In the genomic region with DNA sequence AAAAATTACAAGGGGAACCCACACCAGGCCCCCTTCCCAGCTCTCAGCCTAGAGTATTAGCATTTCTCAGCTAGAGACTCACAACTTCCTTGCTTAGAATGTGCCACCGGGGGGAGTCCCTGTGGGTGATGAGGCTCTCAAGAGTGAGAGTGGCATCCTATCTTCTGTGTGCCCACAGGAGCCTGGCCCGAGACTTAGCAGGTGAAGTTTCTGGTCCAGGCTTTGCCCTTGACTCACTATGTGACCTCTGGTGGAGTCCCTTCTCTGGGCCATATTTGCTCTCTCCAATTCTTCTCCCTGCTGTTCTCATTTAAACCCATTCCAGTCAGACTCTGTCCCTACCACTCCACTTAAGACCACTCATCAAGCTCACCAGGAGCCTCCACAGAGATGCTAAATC, we compare ENCODE assay signal across 21 cellular contexts.
"Had no signal": no experiment of that assay in that cellular context is flagged by ENCODE, and none has a peak within 500 bp of the region (broad histone marks: within the 10 kb centered on the region; RNA-seq: fewer than 3 reads in every experiment).

No MANE protein-coding gene starts in this region.

- H3K27me3 ChIP-seq: body of pancreas, cardiac muscle cell, spleen, upper lobe of left lung had no signal

- FAIRE-seq: endometrium, kidney had no signal

- ATAC-seq: activated CD4-positive, CD25-positive, alpha-beta regulatory T cell treated with anti-CD3 and anti-CD28 coated beads, Interleukin-2, amount 50 U/mL, for 24 hours; activated T-helper 17 cell treated with anti-CD3 and anti-CD28 coated beads, Interleukin-2, amount 50 U/mL, for 72 hours; body of pancreas; lower lobe of right lung; naive thymus-derived CD4-positive, alpha-beta T cell; T-helper 17 cell had no signal

- H3K4me3 ChIP-seq: body of pancreas, cardiac muscle cell, lower lobe of right lung, spleen, upper lobe of left lung had no signal

- DNase-seq: activated CD4-positive, alpha-beta memory T cell treated with anti-CD3 and anti-CD28 coated beads, Interleukin-2, amount 10 ng/mL, durations not matched to agents 7 days and 5 days; activated CD4-positive, alpha-beta T cell treated with anti-CD3 and anti-CD28 coated beads, Interleukin-2, amount 10 ng/mL, durations not matched to agents 24 days and 14 days; activated T-cell treated with anti-CD3 and anti-CD28 coated beads, Interleukin-2, amount 50 U/mL, for 1 hour; anterior cingulate cortex; body of pancreas; cortex of kidney; erythroblast; foreskin fibroblast; kidney; lower lobe of right lung; naive thymus-derived CD4-positive, alpha-beta T cell; spleen; stimulated activated CD4-positive, alpha-beta T cell treated with anti-CD3 and anti-CD28 coated beads, Interleukin-4, amount 100 ng/mL, for 1 hour; stimulated activated naive CD4-positive, alpha-beta T cell treated with Interleukin-2 at 50 U/mL for 16 hours; SW 1271; T-helper 17 cell; upper lobe of left lung had no signal

- H3K4me1 ChIP-seq: body of pancreas, lower lobe of right lung had no signal

- H3K27ac ChIP-seq: body of pancreas, cardiac muscle cell, lower lobe of right lung, spleen, upper lobe of left lung had no signal

- H3K9me3 ChIP-seq: body of pancreas, lower lobe of right lung, spleen, upper lobe of left lung had no signal
